ENCODE assay signal across 20 cellular contexts in the genomic region with DNA sequence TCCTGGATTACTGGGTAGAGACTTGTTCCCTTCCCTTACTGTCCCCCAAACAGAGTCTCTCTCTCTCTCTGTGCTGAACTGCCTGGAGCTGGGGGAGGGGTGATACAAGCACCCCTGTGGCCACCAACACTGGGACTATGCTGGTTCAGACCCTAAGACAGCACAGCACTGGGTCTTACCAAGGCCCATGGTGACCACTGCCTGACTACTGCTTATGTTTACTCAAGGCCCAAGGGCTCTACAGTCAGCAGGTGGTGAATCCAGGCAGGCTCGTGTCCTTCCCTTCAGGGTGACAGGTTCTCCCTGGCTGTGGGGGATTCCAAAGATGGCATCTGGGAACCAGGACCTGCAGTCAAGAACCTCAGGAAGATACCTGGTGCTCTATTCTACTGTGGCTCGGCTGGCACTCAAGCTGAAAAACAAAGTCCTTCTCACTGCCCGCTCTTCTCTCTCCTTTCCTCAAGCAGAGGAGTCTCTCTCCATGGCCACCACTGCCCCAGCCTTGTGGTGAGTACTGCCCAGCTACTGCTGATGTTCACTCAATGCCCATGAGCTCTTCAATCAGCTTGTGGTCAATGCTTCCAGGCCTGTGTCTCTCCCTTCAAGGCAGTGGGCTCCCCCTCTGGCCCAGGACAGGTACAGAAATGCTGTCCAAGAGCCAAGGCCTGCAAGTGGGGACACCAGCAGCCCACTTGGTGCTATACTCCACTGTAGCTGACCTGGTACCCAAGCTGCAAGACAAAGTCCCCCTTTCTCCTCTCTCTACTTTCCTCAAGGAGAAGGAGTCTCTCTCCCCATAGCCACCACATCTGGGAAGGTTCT. TPM values are rescaled to one million over a fixed set of nuclear protein-coding genes. Genes with fewer than 3 reads are reported as not detected.
DNase-seq lines count a peak whose midpoint lies in the region; ATAC-seq and TF ChIP-seq lines count a peak whose summit lies in the region.
"Had no signal": no experiment of that assay in that cellular context is flagged by ENCODE, and none has a peak within 500 bp of the region (broad histone marks: within the 10 kb centered on the region; RNA-seq: fewer than 3 reads in every experiment).

No MANE protein-coding gene starts in this region.

- no peak overlapping the region for H4K12ac ChIP-seq in trophoblast cell (ENCODE audit: low read depth, low read length)

- DNase-seq in right atrium auricular region (ENCODE audit: low spot score) (peak; percentile 47), left ventricle myocardium inferior (no peak), left lobe of liver (ENCODE audit: low spot score) (peak; percentile 29), trophoblast cell (no peak)
- no peak for DNase-seq in stimulated activated CD4-positive, alpha-beta T cell treated with anti-CD3 and anti-CD28 coated beads, Interleukin-4, amount 100 ng/mL, for 24 hours
- DNase-seq: DND-41, GM23248, NCI-H1436 treated with DMSO at 0.1 percent for 48 hours, NCI-H2029 treated with DMSO at 0.1 percent for 48 hours, NCI-H2171 treated with DMSO at 0.1 percent for 48 hours, NCI-H82, PC-9 had no signal

- ATAC-seq in left lobe of liver (no peak), GM21528 (IDR thresholded peaks at IDR 0.05; ENCODE audit: low FRiP score, unreplicated experiment) (no peak), GM19397 (IDR thresholded peaks at IDR 0.05; ENCODE audit: unreplicated experiment) (no peak), esophagus mucosa (no peak)
- ATAC-seq: CD8-positive, alpha-beta T cell; HCT116; K562; Right ventricle myocardium inferior had no signal

- H3K27me3 ChIP-seq in right atrium auricular region (no peaks in the 10 kb centered on the region), left ventricle myocardium inferior (ENCODE audit: low read depth) (peaks cover 59% of the 10 kb centered on the region), trophoblast cell (ENCODE audit: insufficient read depth, low read length) (no peaks in the 10 kb centered on the region)
- H3K27me3 ChIP-seq: BLaER1 had no signal

- H3K4me3 ChIP-seq in right atrium auricular region: no peak overlapping the region
- no peak overlapping the region for H3K4me3 ChIP-seq in left ventricle myocardium inferior
- H3K4me3 ChIP-seq in trophoblast cell (ENCODE audit: low read depth, low read length): no peak overlapping the region
- H3K4me3 ChIP-seq: BLaER1, GM23248, K562, PC-9 had no signal

- H4K8ac ChIP-seq in trophoblast cell (ENCODE audit: low read depth, low read length): no peak overlapping the region

- H3K36me3 ChIP-seq in right atrium auricular region (no peaks in the 10 kb centered on the region), left ventricle myocardium inferior (no peaks in the 10 kb centered on the region), trophoblast cell (ENCODE audit: control insufficient read depth in 1 of 2, insufficient read depth in 2 of 2, low read length in 2 of 2) (no peaks in the 10 kb centered on the region)
- H3K36me3 ChIP-seq: BLaER1 had no signal

- H3K18ac ChIP-seq in trophoblast cell (ENCODE audit: low read length): peak overlapping the region; percentile 27

- H3K79me2 ChIP-seq in trophoblast cell (ENCODE audit: control insufficient read depth, insufficient read depth, low read length, poor library complexity): no peaks in the 10 kb centered on the region

- TF ChIP-seq CTCF in right atrium auricular region (IDR thresholded peaks at IDR 0.05) (no peak), left ventricle myocardium inferior (IDR thresholded peaks at IDR 0.05; ENCODE audit: borderline replicate concordance) (no peak)

- peak overlapping the region; percentile 57 for H3K14ac ChIP-seq in trophoblast cell (ENCODE audit: low read length)

- peak overlapping the region; percentile 39 for H2AK5ac ChIP-seq in trophoblast cell (ENCODE audit: low read length)

- H3K4me1 ChIP-seq in right atrium auricular region: no peaks in the 10 kb centered on the region
- no peaks in the 10 kb centered on the region for H3K4me1 ChIP-seq in left ventricle myocardium inferior
- H3K4me1 ChIP-seq in trophoblast cell (ENCODE audit: control insufficient read depth in 1 of 2, insufficient read depth in 2 of 2, low read length in 2 of 2): peaks cover 7 to 8% of the 10 kb centered on the region in 2 experiments
- H3K4me1 ChIP-seq: BLaER1 had no signal

- peak overlapping the region; percentile 40 for H4K91ac ChIP-seq in trophoblast cell (ENCODE audit: low read depth, low read length)

- peak overlapping the region; percentile 17 for H2BK120ac ChIP-seq in trophoblast cell (ENCODE audit: insufficient read depth, low read length, poor library complexity)

- no peak overlapping the region for H3K4me2 ChIP-seq in trophoblast cell (ENCODE audit: low read length)
- H3K4me2 ChIP-seq: BLaER1, PC-9 had no signal

- H3K23ac ChIP-seq in trophoblast cell (ENCODE audit: low read length): no peak overlapping the region

- H2AFZ ChIP-seq in trophoblast cell (ENCODE audit: insufficient read depth, low read length, poor library complexity): no peak overlapping the region
- H2AFZ ChIP-seq: GM23248, PC-9 had no signal

- H2BK12ac ChIP-seq in trophoblast cell (ENCODE audit: low read length): no peak overlapping the region

- peaks cover 4% of the 10 kb centered on the region for H3K79me1 ChIP-seq in trophoblast cell (ENCODE audit: low read length)

- intact Hi-C loops in left ventricle myocardium inferior (cut with micrococcal nuclease): no loop called here

- H3K9me3 ChIP-seq in right atrium auricular region (peaks cover 0 to 34% of the 10 kb centered on the region in 2 donors), left ventricle myocardium inferior (replicated peaks) (peaks cover 37% of the 10 kb centered on the region), trophoblast cell (ENCODE audit: insufficient read depth, low read depth, low read length) (peaks cover 2% of the 10 kb centered on the region)

- no peak overlapping the region for H3K4ac ChIP-seq in trophoblast cell (ENCODE audit: low read depth, low read length)

- H2BK5ac ChIP-seq in trophoblast cell (ENCODE audit: low read depth, low read length, poor library complexity): no peak overlapping the region

- no CpG with 5 or more reads among the region's 3 CpGs for WGBS in trophoblast cell (ENCODE audit: extremely low coverage, insufficient coverage, insufficient read length)

- H3K9ac ChIP-seq in trophoblast cell (ENCODE audit: low read length): no peak overlapping the region
- H3K9ac ChIP-seq: BLaER1, GM23248 had no signal

- no peak overlapping the region for H3K27ac ChIP-seq in right atrium auricular region
- no peak overlapping the region for H3K27ac ChIP-seq in left ventricle myocardium inferior (replicated peaks)
- no peak overlapping the region for H3K27ac ChIP-seq in trophoblast cell (ENCODE audit: low read depth, low read length)
- H3K27ac ChIP-seq: BLaER1, GM23248, PC-9 had no signal

RNA-seq across cellular contexts. Expression of gene SHANK2, which starts 41.8 kb away (rescaled TPM):
- total RNA-seq in right atrium auricular region: under 1 TPM; 0.07 to 0.35 TPM
- 0.27 TPM for total RNA-seq in left ventricle myocardium inferior
- 33.8 TPM for total RNA-seq in left lobe of liver
- 20.8 and 21.4 TPM in 2 replicates for polyA plus RNA-seq in trophoblast cell (2013)
- 2.5 TPM for total RNA-seq in esophagus mucosa
- total RNA-seq: CD8-positive, alpha-beta T cell had no signal

Comparison
In these comparisons a context has a peak if more than half of its experiments do, and no peak if none do; other contexts are left out.
1. DNase-seq: peak in right atrium auricular region (single experiment) and left lobe of liver (single experiment); none in left ventricle myocardium inferior (single experiment), trophoblast cell (0 of 2) and stimulated activated CD4-positive, alpha-beta T cell treated with anti-CD3 and anti-CD28 coated beads, Interleukin-4, amount 100 ng/mL, for 24 hours (single experiment).